Comparison of ENCODE assay signal across 8 cellular contexts in genomic region chr1:27430903-27431653, GRCh38. TPM values are rescaled to one million over a fixed set of nuclear protein-coding genes. Genes with fewer than 3 reads are reported as not detected.
DNase-seq lines count a peak whose midpoint lies in the region; ATAC-seq and TF ChIP-seq lines count a peak whose summit lies in the region.

No MANE protein-coding gene starts in this region.

- H3K4me3 ChIP-seq in cardiac fibroblast (replicated peaks in 1 of 2; ENCODE audit: low read depth in 2 of 2, low read length in 2 of 2): no peak overlapping the region
- no peak overlapping the region for H3K4me3 ChIP-seq in H7 (ENCODE audit: insufficient read depth, low read depth, low read length)

- no peak for ATAC-seq in HG02840 (IDR thresholded peaks at IDR 0.05; ENCODE audit: low FRiP score, unreplicated experiment)

- no peak for TF ChIP-seq CTCF in cardiac fibroblast (IDR thresholded peaks at IDR 0.05; ENCODE audit: low read depth, low read length)
- TF ChIP-seq CTCF in mesothelial cell of epicardium (IDR thresholded peaks at IDR 0.05; ENCODE audit: unreplicated experiment): no peak

- H3K27me3 Mint-ChIP-seq in mesothelial cell of epicardium (ENCODE audit: low read depth): no peaks in the 10 kb centered on the region

- no peaks in the 10 kb centered on the region for H3K9me3 Mint-ChIP-seq in mesothelial cell of epicardium

- H3K4me3 Mint-ChIP-seq in mesothelial cell of epicardium: no peak overlapping the region

- H3K4me1 Mint-ChIP-seq in mesothelial cell of epicardium: peaks cover 44% of the 10 kb centered on the region

- H3K27me3 ChIP-seq in H7 (ENCODE audit: control insufficient read depth, insufficient read depth, low read length): no peaks in the 10 kb centered on the region

- peak overlapping the region; percentile 59 for H3K27ac Mint-ChIP-seq in mesothelial cell of epicardium

- H3K36me3 ChIP-seq in H7 (replicated peaks; ENCODE audit: control insufficient read depth, insufficient read depth, low read length): peaks cover 4% of the 10 kb centered on the region

- H3K36me3 Mint-ChIP-seq in mesothelial cell of epicardium: peaks cover 2% of the 10 kb centered on the region

- DNase-seq in AML-193 (lab: John Stamatoyannopoulos, UW) (peak; percentile 36 to 54), Kasumi-1 (lab: John Stamatoyannopoulos, UW) (peak; percentile 80 to 84), cardiac fibroblast (ENCODE audit: low read depth in 2 of 2) (peak; percentile 31 to 53), mesothelial cell of epicardium (ENCODE audit: low spot score in 2 of 2, unreplicated experiment in 2 of 2) (no peak), H7 (no peak), NCI-H2107 treated with DMSO at 0.1 percent for 48 hours (lab: John Stamatoyannopoulos, UW; ENCODE audit: unreplicated experiment) (no peak)
- no peak for DNase-seq in activated CD4-positive, CD25-positive, alpha-beta regulatory T cell (lab: John Stamatoyannopoulos, UW)

RNA-seq across cellular contexts. Expression of gene GPR3, which starts 38.7 kb away (rescaled TPM):
- 1.7 to 2.3 TPM (median 1.7 TPM) in 3 replicates for total RNA-seq in mesothelial cell of epicardium
- total RNA-seq in H7 (2014; rRNA removed; shearing (Covaris generic)): 5.8 and 8.5 TPM in 2 replicates

RNA-seq across cellular contexts. Expression of gene CD164L2, which starts 47.9 kb away (rescaled TPM):
- 0.45 to 1.3 TPM (median 0.61 TPM) in 3 replicates for total RNA-seq in mesothelial cell of epicardium
- total RNA-seq in H7 (2014; rRNA removed; shearing (Covaris generic)): 1.7 and 3.8 TPM in 2 replicates

RNA-seq across cellular contexts. Expression of gene FCN3, which starts 56.5 kb away (rescaled TPM):
- total RNA-seq in mesothelial cell of epicardium: 0.22 to 0.24 TPM in 2 of 3 replicates, not detected in the other
- 0.14 TPM in 1 of 2 replicates, not detected in the other for total RNA-seq in H7 (2014; rRNA removed; shearing (Covaris generic))

RNA-seq across cellular contexts. Expression of gene WASF2, which starts 58.9 kb away (rescaled TPM):
- 97.8 to 102 TPM (median 99.3 TPM) in 3 replicates for total RNA-seq in mesothelial cell of epicardium
- 34.3 and 44.3 TPM in 2 replicates for total RNA-seq in H7 (2014; rRNA removed; shearing (Covaris generic))

Comparison
In these comparisons a context has a peak if more than half of its experiments do, and no peak if none do; other contexts are left out.
1. DNase-seq: peak in AML-193 (2 of 2), Kasumi-1 (2 of 2) and cardiac fibroblast (2 of 2); none in mesothelial cell of epicardium (0 of 2), H7 (single experiment), NCI-H2107 treated with DMSO at 0.1 percent for 48 hours (single experiment) and activated CD4-positive, CD25-positive, alpha-beta regulatory T cell (0 of 4).